In genomic region chr1:243101551-243102050, GRCh38 we compare ENCODE assay signal across 8 cellular contexts.
DNase-seq lines count a peak whose midpoint lies in the region; ATAC-seq and TF ChIP-seq lines count a peak whose summit lies in the region.
"Not testable (repeated sequence)": the region's sequence is repeated elsewhere in the genome, so short reads cannot be mapped to it uniquely, and the experiment has no call there.

No MANE protein-coding gene starts in this region.

- H3K9ac ChIP-seq in OCI-LY3 (ENCODE audit: low read length), result peak overlapping the region; percentile 67

- not testable (repeated sequence) for H3K27me3 ChIP-seq in A673 (replicated peaks; ENCODE audit: insufficient read depth, low read depth, low read length, poor library complexity); OCI-LY3 (ENCODE audit: low read depth, low read length)

- H4K20me1 ChIP-seq in OCI-LY3 (ENCODE audit: insufficient read depth, low read length), result not testable (repeated sequence)

- POLR2A ChIA-PET in A673 (lab: Charles Lee; ENCODE audit: low non-redundant PET); activated CD8-positive, alpha-beta T cell treated with anti-CD3 and anti-CD28 coated beads, Interleukin-2, amount 10 ng/mL, durations not matched to agents 7 days and 5 days (lab: Charles Lee): not testable (repeated sequence)
- POLR2A ChIA-PET in MCF 10A (lab: Yijun Ruan, JAX), result interaction anchor here (0.6 kb wide), 1 partner anchor 904 kb away, joined by 3 read pairs; no protein-coding TSS in a partner anchor

- not testable (repeated sequence) for H3K9me3 Mint-ChIP-seq in activated CD8-positive, alpha-beta T cell treated with anti-CD3 and anti-CD28 coated beads, Interleukin-2, amount 10 ng/mL, durations not matched to agents 7 days and 5 days (ENCODE audit: insufficient read depth); MCF 10A (ENCODE audit: unreplicated experiment); immature natural killer cell

- H3K79me2 ChIP-seq in OCI-LY3 (ENCODE audit: low read length), result not testable (repeated sequence)

- not testable (repeated sequence) for TF ChIP-seq CTCF in A673 (conservative IDR thresholded peaks at IDR 0.05; ENCODE audit: low read depth, low read length); OCI-LY3 (IDR thresholded peaks at IDR 0.05; ENCODE audit: low read depth, low read length); MCF 10A (IDR thresholded peaks at IDR 0.05; ENCODE audit: unreplicated experiment)

- peak overlapping the region; percentile 37 for H3K27ac ChIP-seq in A673 (ENCODE audit: low read depth, low read length, poor library complexity, severe bottlenecking)
- H3K27ac ChIP-seq in OCI-LY3 (ENCODE audit: low read length), result 0 out of 2 replicates have a peak overlapping the region, but pooled peaks have one; percentile 23

- H3K36me3 ChIP-seq in A673 (ENCODE audit: insufficient read depth, low read length, poor library complexity, severe bottlenecking); OCI-LY3 (replicated peaks; ENCODE audit: low read depth, low read length): not testable (repeated sequence)

- H3K4me3 ChIP-seq in A673 (ENCODE audit: low read depth, low read length, poor library complexity, severe bottlenecking) (peak overlapping the region; percentile 43), OCI-LY3 (ENCODE audit: low read length) (peak overlapping the region; percentile 77)

- not testable (repeated sequence) for H3K36me3 Mint-ChIP-seq in activated CD8-positive, alpha-beta T cell treated with anti-CD3 and anti-CD28 coated beads, Interleukin-2, amount 10 ng/mL, durations not matched to agents 7 days and 5 days (ENCODE audit: low read depth); immature natural killer cell
- H3K36me3 Mint-ChIP-seq in MCF 10A (ENCODE audit: insufficient read depth, unreplicated experiment), result peaks cover 13% of the 10 kb centered on the region

- H3K27me3 Mint-ChIP-seq in activated CD8-positive, alpha-beta T cell treated with anti-CD3 and anti-CD28 coated beads, Interleukin-2, amount 10 ng/mL, durations not matched to agents 7 days and 5 days (ENCODE audit: low read depth); MCF 10A (ENCODE audit: insufficient read depth, unreplicated experiment): not testable (repeated sequence)
- H3K27me3 Mint-ChIP-seq in immature natural killer cell (ENCODE audit: low read depth in 3 of 3), result peaks cover 10 to 16% (median 11%) of the 10 kb centered on the region in 3 donors

- H3K27ac Mint-ChIP-seq in activated CD8-positive, alpha-beta T cell treated with anti-CD3 and anti-CD28 coated beads, Interleukin-2, amount 10 ng/mL, durations not matched to agents 7 days and 5 days, result peak overlapping the region; percentile 88
- H3K27ac Mint-ChIP-seq in MCF 10A (ENCODE audit: low read depth, unreplicated experiment) (peak overlapping the region; percentile 17), immature natural killer cell (peak overlapping the region; percentile 86 to 98 (median 94))

- H2AFZ ChIP-seq in OCI-LY3 (ENCODE audit: low read depth, low read length), result not testable (repeated sequence)

- peak; percentile 79 for ATAC-seq in GM19025 (IDR thresholded peaks at IDR 0.05; ENCODE audit: low read depth, unreplicated experiment)
- ATAC-seq in HG03103 (IDR thresholded peaks at IDR 0.05; ENCODE audit: low read depth, unreplicated experiment), result peak; percentile 91
- ATAC-seq in activated CD8-positive, alpha-beta T cell treated with anti-CD3 and anti-CD28 coated beads, Interleukin-2, amount 10 ng/mL, durations not matched to agents 7 days and 5 days, result peak; percentile 86

- not testable (repeated sequence) for H3K4me1 Mint-ChIP-seq in activated CD8-positive, alpha-beta T cell treated with anti-CD3 and anti-CD28 coated beads, Interleukin-2, amount 10 ng/mL, durations not matched to agents 7 days and 5 days (ENCODE audit: low read depth); immature natural killer cell
- H3K4me1 Mint-ChIP-seq in MCF 10A (ENCODE audit: insufficient read depth, unreplicated experiment), result peaks cover 19% of the 10 kb centered on the region

- BruUV-seq in A673 (replicated peaks; lab: Mats Ljungman, UMichigan); MCF 10A (replicated peaks; lab: Mats Ljungman, UMichigan): not testable (repeated sequence)

- DNase-seq in A673 (ENCODE audit: low spot score) (peak; percentile 67), MCF 10A (ENCODE audit: unreplicated experiment) (peak; percentile 28), immature natural killer cell (peak; percentile 74 to 83 (median 76))
- DNase-seq in activated CD8-positive, alpha-beta T cell treated with anti-CD3 and anti-CD28 coated beads, Interleukin-2, amount 10 ng/mL, durations not matched to agents 7 days and 5 days, result peak; percentile 68
- peak; percentile 45 to 62 for DNase-seq in stimulated activated CD4-positive, alpha-beta T cell treated with anti-CD3 and anti-CD28 coated beads, Interleukin-4, amount 100 ng/mL, for 48 hours (ENCODE audit: low read depth in 2 of 2)

- H3K4me2 ChIP-seq in OCI-LY3 (ENCODE audit: low read length), result peak overlapping the region; percentile 55

- not testable (repeated sequence) for H3K4me1 ChIP-seq in A673 (ENCODE audit: insufficient read depth, low read length, poor library complexity, severe bottlenecking); OCI-LY3 (ENCODE audit: low read length)

- H3K4me3 Mint-ChIP-seq in activated CD8-positive, alpha-beta T cell treated with anti-CD3 and anti-CD28 coated beads, Interleukin-2, amount 10 ng/mL, durations not matched to agents 7 days and 5 days, result peak overlapping the region; percentile 73
- H3K4me3 Mint-ChIP-seq in MCF 10A (ENCODE audit: unreplicated experiment) (peak overlapping the region; percentile 62), immature natural killer cell (peak overlapping the region; percentile 81 to 90 (median 85))

- intact Hi-C loops in A673 (cut with micrococcal nuclease; ENCODE audit: unreplicated experiment); MCF 10A (cut with micrococcal nuclease): not testable (repeated sequence)

- H3K9me3 ChIP-seq in A673 (ENCODE audit: low read depth, low read length, poor library complexity, severe bottlenecking); OCI-LY3 (ENCODE audit: insufficient read depth, low read length): not testable (repeated sequence)

- CTCF ChIA-PET in A673 (lab: Charles Lee), result not testable (repeated sequence)
- CTCF ChIA-PET in activated CD8-positive, alpha-beta T cell treated with anti-CD3 and anti-CD28 coated beads, Interleukin-2, amount 10 ng/mL, durations not matched to agents 7 days and 5 days (lab: Charles Lee), result interaction anchor here (1.1 kb wide), 1 partner anchor 154 kb away, joined by 3 read pairs; the partner anchor contains the start of genes CEP170 and SDCCAG8
- CTCF ChIA-PET in MCF 10A (lab: Yijun Ruan, JAX), result interaction anchor here (0.7 kb wide), 1 partner anchor 656 kb away, joined by 4 read pairs; no protein-coding TSS in a partner anchor

Comparison
In these comparisons a context has a peak if more than half of its experiments do, and no peak if none do; other contexts are left out.
1. Peak in every context shown above with its lines: DNase-seq, ATAC-seq, H3K4me3 ChIP-seq and H3K27ac ChIP-seq.
2. H3K27ac Mint-ChIP-seq: peak in every context shown above with its lines; median percentile 94 in immature natural killer cell; 88 in activated CD8-positive, alpha-beta T cell treated with anti-CD3 and anti-CD28 coated beads, Interleukin-2, amount 10 ng/mL, durations not matched to agents 7 days and 5 days; 17 in MCF 10A.